In the genomic region with DNA sequence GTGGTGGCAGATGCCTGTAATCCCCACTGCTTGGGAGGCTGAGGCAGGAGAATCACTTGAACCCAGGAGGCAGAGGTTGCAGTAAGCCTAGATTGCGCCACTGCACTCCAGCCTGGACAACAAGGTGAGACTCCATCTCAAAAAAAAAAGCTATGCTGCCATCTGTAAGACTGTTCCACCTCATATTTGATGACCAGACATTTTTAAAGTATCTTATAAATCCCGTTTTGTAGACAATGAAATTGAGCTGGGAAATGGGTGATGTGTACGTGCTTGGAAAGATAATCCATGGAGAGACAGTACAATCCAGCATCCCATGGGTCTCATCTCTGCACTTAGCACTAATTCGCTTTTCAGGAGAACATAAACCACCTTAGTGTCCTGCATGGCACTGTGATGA, we compare ENCODE assay signal across 30 cellular contexts.
"Had no signal": no experiment of that assay in that cellular context is flagged by ENCODE, and none has a peak within 500 bp of the region (broad histone marks: within the 10 kb centered on the region; RNA-seq: fewer than 3 reads in every experiment).

No MANE protein-coding gene starts in this region.

- FAIRE-seq: pancreas, urothelium cell line had no signal

- ATAC-seq: naive thymus-derived CD8-positive, alpha-beta T cell; natural killer cell treated with Interleukin-12 subunit alpha and Interleukin-12 subunit beta and Interleukin-15 and Interleukin-18, amount 100 ng/mL, for 72 hours; pancreas; psoas muscle; right cardiac atrium; sciatic nerve; stimulated activated memory B cell treated with anti-CD40 and anti-IgM and Interleukin-4, amounts not matched to agents 10 μg/mL and 1 μg/mL and 100 μg/mL, for 72 hours; stimulated activated naive CD8-positive, alpha-beta T cell treated with anti-CD3 and anti-CD28 coated beads, Interleukin-15, amount 100 ng/mL, for 72 hours; stimulated activated naive CD8-positive, alpha-beta T cell treated with anti-CD3 and anti-CD28 coated beads, Interleukin-15, Interleukin-2, amounts not matched to agents 100 U/mL and 50 U/mL, for 24 hours had no signal

- H3K36me3 ChIP-seq: neutrophil, pancreas, spleen, suprapubic skin, tibial artery, transverse colon, upper lobe of left lung, vagina had no signal

- H3K27me3 ChIP-seq: pancreas, testis, transverse colon, upper lobe of left lung, vagina had no signal

- H3K9me3 ChIP-seq: neutrophil, pancreas, psoas muscle, spleen, suprapubic skin, testis, tibial artery, transverse colon, upper lobe of left lung, vagina had no signal

- H3K4me1 ChIP-seq: pancreas, psoas muscle, spleen, suprapubic skin, testis, tibial artery, transverse colon, upper lobe of left lung, vagina had no signal

- H3K4me2 ChIP-seq: smooth muscle cell had no signal

- H3K4me3 ChIP-seq: pancreas, psoas muscle, skin epidermis, smooth muscle cell, spleen, suprapubic skin, testis, tibial artery, transverse colon, upper lobe of left lung, vagina had no signal

- DNase-seq: naive B cell; naive thymus-derived CD8-positive, alpha-beta T cell; nephron progenitor cell; nucleus accumbens; pancreas; psoas muscle; right cardiac atrium; spleen; stimulated activated CD4-positive, alpha-beta T cell treated with anti-CD3 and anti-CD28 coated beads, Interleukin-12 subunit alpha, Interleukin-12 subunit beta, amount 100 ng/mL, for 4 hours; stimulated activated CD4-positive, alpha-beta T cell treated with anti-CD3 and anti-CD28 coated beads, Interleukin-1b, Interleukin-23, amount 100 ng/mL, for 48 hours; stimulated activated CD4-positive, alpha-beta T cell treated with anti-CD3 and anti-CD28 coated beads, Interleukin-4, amount 100 ng/mL, for 1 hour; stimulated activated CD4-positive, alpha-beta T cell treated with anti-CD3 and anti-CD28 coated beads, Interleukin-4, amount 100 ng/mL, for 4 hours; stimulated activated CD8-positive, alpha-beta memory T cell treated with anti-CD3 and anti-CD28 coated beads, Interleukin-4, amount 100 ng/mL, for 48 hours; stimulated activated naive CD4-positive, alpha-beta T cell; stimulated activated naive CD8-positive, alpha-beta T cell treated with anti-CD3 and anti-CD28 coated beads, Interleukin-15, amount 100 ng/mL, for 72 hours; stimulated activated naive CD8-positive, alpha-beta T cell treated with anti-CD3 and anti-CD28 coated beads, Interleukin-15, Interleukin-2, amounts not matched to agents 100 U/mL and 50 U/mL, for 24 hours; substantia nigra; testis; tibial artery; transverse colon; upper lobe of left lung had no signal

- H3K27ac ChIP-seq: neutrophil, pancreas, psoas muscle, skin epidermis, spleen, suprapubic skin, testis, tibial artery, transverse colon, upper lobe of left lung, vagina had no signal
